ENCODE assay signal across 1 cellular context in the genomic region with DNA sequence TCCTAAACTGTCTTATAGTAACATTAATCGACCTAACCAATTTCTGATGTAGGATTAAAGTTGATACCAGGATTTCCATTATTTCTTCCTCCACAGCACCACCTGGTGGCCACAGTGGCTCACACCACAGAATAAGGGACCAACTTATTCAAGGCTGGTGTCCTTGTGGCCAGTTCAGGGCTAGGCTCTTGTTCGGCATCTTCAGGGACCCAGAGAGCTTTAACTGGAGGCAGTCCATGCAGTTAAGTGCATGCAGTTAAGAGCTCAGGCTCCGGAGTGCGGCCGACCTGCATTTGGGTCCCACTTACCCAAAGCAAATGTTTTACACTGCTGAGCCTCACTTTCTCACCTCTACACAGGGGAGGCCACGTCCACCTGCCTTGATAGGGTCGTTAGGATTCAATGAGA.
A peak's percentile ranks its signal among the peaks of the same experiment; 100 is the strongest.
TF ChIP-seq lines count a peak whose summit lies in the region.

No MANE protein-coding gene starts in this region.

TF ChIP-seq in H1, 55 proteins besides CTCF, POLR2A, EP300 and RAD21 (continued from another document):
- TF ChIP-seq BCL11A (IDR thresholded peaks at IDR 0.05; ENCODE audit: low read depth in 2 of 2, low read length in 2 of 2), result no peak
- no peak for TF ChIP-seq NRF1 (IDR thresholded peaks at IDR 0.05; ENCODE audit: low read depth, low read length)
- TF ChIP-seq CEBPB (IDR thresholded peaks at IDR 0.05; ENCODE audit: low read depth, low read length), result no peak
- peak; percentile 47; the same call in 1 of the 2 replicates for TF ChIP-seq TBP (IDR thresholded peaks at IDR 0.05; ENCODE audit: low read depth, low read length)
- no peak for TF ChIP-seq SP2 (IDR thresholded peaks at IDR 0.05; ENCODE audit: low read length)
- TF ChIP-seq ASH2L (IDR thresholded peaks at IDR 0.05; ENCODE audit: low read length), result no peak
- peak; percentile 83 for TF ChIP-seq TAF7 (optimal IDR thresholded peaks at IDR 0.05; ENCODE audit: borderline replicate concordance, low read depth, low read length)
